33 cellular contexts compared by ENCODE assay signal in the genomic region with DNA sequence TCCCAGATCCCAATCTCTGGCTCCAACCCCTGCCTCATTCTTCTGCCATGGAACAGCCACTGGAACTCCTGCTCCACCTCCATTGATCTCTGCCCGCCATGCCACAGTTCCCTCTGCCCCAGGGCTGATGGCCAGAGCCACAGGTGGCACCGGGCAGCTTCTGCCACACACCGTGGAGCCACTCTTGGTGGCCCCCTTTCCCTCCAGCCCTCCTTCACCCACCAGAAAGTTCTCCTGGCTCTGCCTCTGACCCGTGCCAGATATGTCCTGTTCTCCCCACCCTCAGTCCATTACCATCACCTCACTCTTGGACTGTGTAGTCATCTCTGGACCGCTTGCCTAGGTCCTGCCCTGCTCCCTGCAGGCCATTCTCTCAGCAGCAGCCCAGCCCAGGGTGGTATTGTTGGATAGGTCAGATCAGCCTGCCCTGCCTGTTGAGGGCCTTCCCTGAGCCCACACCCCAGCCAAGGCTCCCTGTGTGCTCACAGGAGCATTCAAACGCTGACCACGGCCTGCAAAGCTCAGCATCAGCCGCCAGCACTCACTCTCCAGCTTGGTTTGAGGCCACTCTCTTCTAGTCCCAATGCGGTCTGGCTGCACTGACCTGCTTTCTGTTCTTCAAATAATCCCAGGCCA. TPM values are rescaled to one million over a fixed set of nuclear protein-coding genes. Genes with fewer than 3 reads are reported as not detected.
"Had no signal": no experiment of that assay in that cellular context is flagged by ENCODE, and none has a peak within 500 bp of the region (broad histone marks: within the 10 kb centered on the region; RNA-seq: fewer than 3 reads in every experiment).

No MANE protein-coding gene starts in this region.

- H3K27ac ChIP-seq: colonic mucosa, dorsolateral prefrontal cortex, gastrocnemius medialis, left lung, lower lobe of right lung, pancreas, prostate gland, right atrium auricular region, thoracic aorta, vagina had no signal

- H3K27me3 Mint-ChIP-seq: activated CD4-positive, alpha-beta T cell treated with anti-CD3 and anti-CD28 coated beads for 36 hours had no signal

- H3K36me3 Mint-ChIP-seq: activated CD8-positive, alpha-beta memory T cell treated with anti-CD3 and anti-CD28 coated beads, Interleukin-2, amount 10 ng/mL, durations not matched to agents 7 days and 5 days; activated naive CD4-positive, alpha-beta T cell treated with anti-CD3 and anti-CD28 coated beads, Interleukin-2, amount 50 U/mL, for 72 hours; type B pancreatic cell had no signal

- DNase-seq: activated CD4-positive, alpha-beta T cell treated with anti-CD3 and anti-CD28 coated beads for 36 hours; activated CD4-positive, CD25-positive, alpha-beta regulatory T cell; activated CD8-positive, alpha-beta memory T cell treated with anti-CD3 and anti-CD28 coated beads, Interleukin-2, amount 10 ng/mL, durations not matched to agents 7 days and 5 days; activated CD8-positive, alpha-beta T cell treated with anti-CD3 and anti-CD28 coated beads, Interleukin-2, amount 10 ng/mL, durations not matched to agents 7 days and 5 days; activated naive CD4-positive, alpha-beta T cell; activated T-cell treated with anti-CD3 and anti-CD28 coated beads, Interleukin-2, amount 50 U/mL, for 72 hours; colonic mucosa; dorsolateral prefrontal cortex; effector memory CD4-positive, alpha-beta T cell; gastrocnemius medialis; glutamatergic neuron; left lung; lower lobe of right lung; mesenchymal stem cell; nephron progenitor cell; nucleus accumbens; pancreas; stimulated activated CD4-positive, alpha-beta T cell treated with anti-CD3 and anti-CD28 coated beads, Interleukin-15, amount 100 ng/mL, for 24 hours; stimulated activated CD4-positive, alpha-beta T cell treated with anti-CD3 and anti-CD28 coated beads, Interleukin-2, amount 100 ng/mL, for 24 hours; stimulated activated naive CD4-positive, alpha-beta T cell treated with Interleukin-2 at 50 U/mL for 16 hours; T-helper 1 cell had no signal

- FAIRE-seq: bronchial epithelial cell, islet of Langerhans, pancreas had no signal

- H3K27me3 ChIP-seq: colonic mucosa, right atrium auricular region, vagina had no signal

- H3K4me3 Mint-ChIP-seq: activated CD4-positive, alpha-beta T cell treated with anti-CD3 and anti-CD28 coated beads for 36 hours; activated CD8-positive, alpha-beta memory T cell treated with anti-CD3 and anti-CD28 coated beads, Interleukin-2, amount 10 ng/mL, durations not matched to agents 7 days and 5 days; activated CD8-positive, alpha-beta T cell treated with anti-CD3 and anti-CD28 coated beads, Interleukin-2, amount 10 ng/mL, durations not matched to agents 7 days and 5 days; activated T-cell treated with anti-CD3 and anti-CD28 coated beads, Interleukin-2, amount 50 U/mL, for 72 hours; central memory CD8-positive, alpha-beta T cell; nephron progenitor cell; T-helper 2 cell treated with Interferon-gamma antibody and Interleukin-4, amounts not matched to agents 5 μg/mL and 100 μg/mL, for 36 hours; type B pancreatic cell had no signal

- H3K9me3 ChIP-seq: colonic mucosa, gastrocnemius medialis, left lung, lower lobe of right lung, pancreas, prostate gland, right atrium auricular region, thoracic aorta, vagina had no signal

- H3K4me3 ChIP-seq: colonic mucosa, dorsolateral prefrontal cortex, gastrocnemius medialis, left lung, lower lobe of right lung, pancreas, prostate gland, right atrium auricular region, thoracic aorta, vagina had no signal

- H3K4me1 ChIP-seq: colonic mucosa, gastrocnemius medialis, left lung, lower lobe of right lung, pancreas, prostate gland, right atrium auricular region, vagina had no signal

- H3K36me3 ChIP-seq: colonic mucosa, gastrocnemius medialis, left lung, lower lobe of right lung, pancreas, prostate gland, right atrium auricular region, thoracic aorta, vagina had no signal

- H3K27ac Mint-ChIP-seq: activated CD4-positive, alpha-beta T cell treated with anti-CD3 and anti-CD28 coated beads for 36 hours; activated CD8-positive, alpha-beta memory T cell treated with anti-CD3 and anti-CD28 coated beads, Interleukin-2, amount 10 ng/mL, durations not matched to agents 7 days and 5 days; activated CD8-positive, alpha-beta T cell treated with anti-CD3 and anti-CD28 coated beads, Interleukin-2, amount 10 ng/mL, durations not matched to agents 7 days and 5 days; activated naive CD4-positive, alpha-beta T cell treated with anti-CD3 and anti-CD28 coated beads, Interleukin-2, amount 50 U/mL, for 72 hours; activated T-cell treated with anti-CD3 and anti-CD28 coated beads, Interleukin-2, amount 50 U/mL, for 72 hours; nephron progenitor cell; T-helper 2 cell treated with Interferon-gamma antibody and Interleukin-4, amounts not matched to agents 5 μg/mL and 100 μg/mL, for 36 hours; type B pancreatic cell had no signal

- ATAC-seq: activated CD4-positive, alpha-beta T cell treated with anti-CD3 and anti-CD28 coated beads for 36 hours; activated CD8-positive, alpha-beta memory T cell treated with anti-CD3 and anti-CD28 coated beads, Interleukin-2, amount 10 ng/mL, durations not matched to agents 7 days and 5 days; activated CD8-positive, alpha-beta T cell treated with anti-CD3 and anti-CD28 coated beads, Interleukin-2, amount 10 ng/mL, durations not matched to agents 7 days and 5 days; activated naive CD4-positive, alpha-beta T cell treated with anti-CD3 and anti-CD28 coated beads, Interleukin-2, amount 50 U/mL, for 72 hours; activated T-cell treated with anti-CD3 and anti-CD28 coated beads, Interleukin-2, amount 50 U/mL, for 72 hours; gastrocnemius medialis; left lung; lower lobe of right lung; pancreas had no signal

- H3K9me3 Mint-ChIP-seq: activated naive CD4-positive, alpha-beta T cell treated with anti-CD3 and anti-CD28 coated beads, Interleukin-2, amount 50 U/mL, for 72 hours; activated T-cell treated with anti-CD3 and anti-CD28 coated beads, Interleukin-2, amount 50 U/mL, for 72 hours; central memory CD8-positive, alpha-beta T cell; nephron progenitor cell; T-helper 2 cell treated with Interferon-gamma antibody and Interleukin-4, amounts not matched to agents 5 μg/mL and 100 μg/mL, for 36 hours; type B pancreatic cell had no signal

RNA-seq across cellular contexts. Expression of a gene that starts 16.8 kb away (rescaled TPM):
- total RNA-seq: activated CD4-positive, alpha-beta T cell treated with anti-CD3 and anti-CD28 coated beads for 36 hours; activated CD8-positive, alpha-beta memory T cell treated with anti-CD3 and anti-CD28 coated beads, Interleukin-2, amount 10 ng/mL, durations not matched to agents 7 days and 5 days; activated CD8-positive, alpha-beta T cell treated with anti-CD3 and anti-CD28 coated beads, Interleukin-2, amount 10 ng/mL, durations not matched to agents 7 days and 5 days; activated naive CD4-positive, alpha-beta T cell treated with anti-CD3 and anti-CD28 coated beads, Interleukin-2, amount 50 U/mL, for 72 hours; activated T-cell treated with anti-CD3 and anti-CD28 coated beads, Interleukin-2, amount 50 U/mL, for 72 hours; bronchial epithelial cell; mononuclear cell; myocyte had no signal
